20 cellular contexts compared by ENCODE assay signal in genomic region chrX:97633798-97634197, GRCh38.
DNase-seq lines count a peak whose midpoint lies in the region; ATAC-seq, FAIRE-seq and TF ChIP-seq lines count a peak whose summit lies in the region.
"Had no signal": no experiment of that assay in that cellular context is flagged by ENCODE, and none has a peak within 500 bp of the region (broad histone marks: within the 10 kb centered on the region; RNA-seq: fewer than 3 reads in every experiment).

No MANE protein-coding gene starts in this region.

- 30% methylated on average over 4 of the region's 4 CpGs for WGBS in liver
- WGBS in HepG2 (ENCODE audit: low lambda C conversion rate) = 2% methylated on average over 4 of the region's 4 CpGs
- 21% methylated on average over 4 of the region's 4 CpGs for WGBS in right lobe of liver (ENCODE audit: insufficient coverage, low coverage, low lambda C conversion rate, missing lambda C conversion rate)
- WGBS in small intestine, 3 donors = 24 to 60% (median 46%) methylated on average over 4 of the region's 4 CpGs

- H3K36me3 ChIP-seq in liver (ENCODE audit: control insufficient read depth in 4 of 4, insufficient read depth in 3 of 4, low read depth in 1 of 4, low read length in 3 of 4) = no peaks in the 10 kb centered on the region
- H3K36me3 ChIP-seq in HepG2 (replicated peaks in 1 of 2; ENCODE audit: control insufficient read depth in 1 of 2, insufficient read depth in 2 of 2, low read length in 2 of 2) = no peaks in the 10 kb centered on the region
- no peaks in the 10 kb centered on the region for H3K36me3 ChIP-seq in right lobe of liver
- no peaks in the 10 kb centered on the region for H3K36me3 ChIP-seq in small intestine (ENCODE audit: control insufficient read depth in 2 of 2, insufficient read depth in 2 of 2, low read length in 2 of 2)
- H3K36me3 ChIP-seq: BLaER1 treated with 17β-estradiol and CSF1 and Interleukin-3, amounts not matched to agents 10 nM and 100 nM had no signal

- intact Hi-C loops in HepG2 (cut with micrococcal nuclease; ENCODE audit: unreplicated experiment) (no loop called here), right lobe of liver (cut with DNase I) (no loop called here)

- no peak overlapping the region for H3K9ac ChIP-seq in liver (ENCODE audit: low read depth in 1 of 2, low read length in 2 of 2)
- H3K9ac ChIP-seq in HepG2 (ENCODE audit: insufficient read depth, low read depth, low read length) = no peak overlapping the region
- H3K9ac ChIP-seq: BLaER1 treated with 17β-estradiol and CSF1 and Interleukin-3, amounts not matched to agents 10 nM and 100 nM had no signal

- H3K4me3 ChIP-seq in liver (ENCODE audit: low read depth in 1 of 3, low read length in 3 of 3) = no peak overlapping the region
- H3K4me3 ChIP-seq in HepG2 (replicated peaks in 1 of 3; ENCODE audit: insufficient read depth in 1 of 3, low read depth in 2 of 3, low read length in 3 of 3) = no peak overlapping the region
- H3K4me3 ChIP-seq in right lobe of liver = no peak overlapping the region
- no peak overlapping the region for H3K4me3 ChIP-seq in small intestine (ENCODE audit: low read depth in 1 of 2, low read length in 2 of 2)
- H3K4me3 ChIP-seq: A549; BLaER1 treated with 17β-estradiol and CSF1 and Interleukin-3, amounts not matched to agents 10 nM and 100 nM had no signal

- no peak for FAIRE-seq in HepG2 (lab: Jason Lieb, UNC)
- no peak for FAIRE-seq in small intestine (lab: Jason Lieb, UNC)
- FAIRE-seq: D721Med, G401.6, GM12891 had no signal

- CTCF ChIA-PET in HepG2 (lab: Yijun Ruan, JAX; ENCODE audit: low intra/inter-chr PET ratio, low total read pairs) = no interaction called here

- BruUV-seq in HepG2 (replicated peaks; lab: Mats Ljungman, UMichigan) = no TSS peak

- no peak overlapping the region for H3K4me2 ChIP-seq in HepG2 (ENCODE audit: low read depth, low read length)
- H3K4me2 ChIP-seq: A549; BLaER1 treated with 17β-estradiol and CSF1 and Interleukin-3, amounts not matched to agents 10 nM and 100 nM had no signal

- no peak overlapping the region for H3K27ac ChIP-seq in liver (ENCODE audit: low read depth in 1 of 2, low read length in 2 of 2)
- H3K27ac ChIP-seq in HepG2 (ENCODE audit: extremely low read length, insufficient read depth, low read length) = no peak overlapping the region
- no peak overlapping the region for H3K27ac ChIP-seq in right lobe of liver
- no peak overlapping the region for H3K27ac ChIP-seq in small intestine (ENCODE audit: low read depth in 1 of 2, low read length in 1 of 2)
- H3K27ac ChIP-seq: 22Rv1; A549; BLaER1 treated with 17β-estradiol and CSF1 and Interleukin-3, amounts not matched to agents 10 nM and 100 nM; C4-2B had no signal

- no peak for TF ChIP-seq POLR2A in HepG2 (IDR thresholded peaks at IDR 0.05; ENCODE audit: insufficient read depth in 1 of 2, low read depth in 2 of 2, low read length in 2 of 2)
- TF ChIP-seq POLR2A in right lobe of liver (IDR thresholded peaks at IDR 0.05) = no peak

- POLR2A ChIA-PET in HepG2 (lab: Yijun Ruan, JAX) = no interaction called here

- DNase-seq in HepG2 (ENCODE audit: low spot score) = no peak
- no peak for DNase-seq in right lobe of liver
- DNase-seq in small intestine = peak; percentile 2
- DNase-seq: AML-193; Caco-2; Calu3; CD4-positive, alpha-beta T cell; CD8-positive, alpha-beta T cell; DMS79 treated with DMSO at 0.1 percent for 48 hours; GF-D8 had no signal

- H2AFZ ChIP-seq in HepG2 (ENCODE audit: low read length) = no peak overlapping the region

- H3K9me3 ChIP-seq in liver (ENCODE audit: control insufficient read depth in 4 of 4, low read length in 3 of 4) = no peaks in the 10 kb centered on the region
- no peaks in the 10 kb centered on the region for H3K9me3 ChIP-seq in HepG2 (ENCODE audit: low read length)
- no peaks in the 10 kb centered on the region for H3K9me3 ChIP-seq in right lobe of liver
- no peaks in the 10 kb centered on the region for H3K9me3 ChIP-seq in small intestine (ENCODE audit: control insufficient read depth, low read depth)
- H3K9me3 ChIP-seq: A549; BLaER1 treated with 17β-estradiol and CSF1 and Interleukin-3, amounts not matched to agents 10 nM and 100 nM; Caco-2 had no signal

- peaks cover 0 to 3% (median 1%) of the 10 kb centered on the region in 4 donors for H3K4me1 ChIP-seq in liver (ENCODE audit: control insufficient read depth in 4 of 4, insufficient read depth in 4 of 4, low read length in 3 of 4)
- no peaks in the 10 kb centered on the region for H3K4me1 ChIP-seq in HepG2 (ENCODE audit: insufficient read depth, low read length)
- H3K4me1 ChIP-seq in right lobe of liver = no peaks in the 10 kb centered on the region
- H3K4me1 ChIP-seq in small intestine (ENCODE audit: control insufficient read depth in 2 of 2, insufficient read depth in 1 of 2, low read depth in 1 of 2, low read length in 1 of 2) = no peaks in the 10 kb centered on the region
- H3K4me1 ChIP-seq: A549; BLaER1 treated with 17β-estradiol and CSF1 and Interleukin-3, amounts not matched to agents 10 nM and 100 nM; Caco-2 had no signal

- TF ChIP-seq EP300 in HepG2 (IDR thresholded peaks at IDR 0.05; ENCODE audit: low read depth in 2 of 2, low read length in 2 of 2) (no peak), HepG2 (CRISPR knock-in tag; IDR thresholded peaks at IDR 0.05; ENCODE audit: borderline replicate concordance) (no peak)

- no peaks in the 10 kb centered on the region for H4K20me1 ChIP-seq in HepG2 (ENCODE audit: insufficient read depth, low read length)

- ATAC-seq in HepG2 (no peak), right lobe of liver (peak in 3 of 4 donors; percentile 41 to 46 (median 46)), HG03159 (IDR thresholded peaks at IDR 0.05; ENCODE audit: unreplicated experiment) (no peak), HG02588 (IDR thresholded peaks at IDR 0.05; ENCODE audit: unreplicated experiment) (no peak)
- ATAC-seq: A549; CD8-positive, alpha-beta T cell had no signal

- in situ Hi-C loops in HepG2 (cut with HindIII; ENCODE audit: extremely low pct_ligation_motif_present, low pct_unique_long_range_greater_than_20kb) = no loop called here

- no peak for TF ChIP-seq CTCF in liver (IDR thresholded peaks at IDR 0.05; ENCODE audit: low read depth, low read length, missing input control)
- no peak for TF ChIP-seq CTCF in HepG2 (CRISPR knock-in tag; IDR thresholded peaks at IDR 0.05)
- TF ChIP-seq CTCF in right lobe of liver (IDR thresholded peaks at IDR 0.05) = no peak

- H3K79me2 ChIP-seq in HepG2 (ENCODE audit: insufficient read depth, low read length) = no peaks in the 10 kb centered on the region

- TF ChIP-seq RAD21 in liver (IDR thresholded peaks at IDR 0.05) = no peak
- TF ChIP-seq RAD21 in HepG2 (CRISPR knock-in tag; IDR thresholded peaks at IDR 0.05) = no peak

- H3K27me3 ChIP-seq in liver (ENCODE audit: control insufficient read depth in 4 of 4, insufficient read depth in 4 of 4, low read length in 3 of 4) (peaks cover 0 to 4% (median 0%) of the 10 kb centered on the region in 4 donors), HepG2 (ENCODE audit: control insufficient read depth in 1 of 2, insufficient read depth in 2 of 2, low read length in 2 of 2) (no peaks in the 10 kb centered on the region), right lobe of liver (peaks cover 0 to 3% of the 10 kb centered on the region in 2 donors), small intestine (ENCODE audit: control insufficient read depth in 2 of 2, insufficient read depth in 2 of 2, low read length in 2 of 2) (no peaks in the 10 kb centered on the region)

TF ChIP-seq in liver, 16 proteins besides CTCF, POLR2A, EP300 and RAD21 (continues in another document):
- peak; percentile 42 for TF ChIP-seq SP1 (IDR thresholded peaks at IDR 0.05)
- TF ChIP-seq FOXA1 (IDR thresholded peaks at IDR 0.05) = no peak
- TF ChIP-seq HNF4A (conservative IDR thresholded peaks at IDR 0.05) = peak; percentile 77 to 92

TF ChIP-seq in HepG2, 621 proteins besides CTCF, POLR2A, EP300 and RAD21 (continues in another document):
- TF ChIP-seq GTF2F1 (IDR thresholded peaks at IDR 0.05; ENCODE audit: low read length) (no peak), ATF6 (CRISPR knock-in tag; conservative IDR thresholded peaks at IDR 0.05) (no peak), SP5 (CRISPR knock-in tag; IDR thresholded peaks at IDR 0.05; ENCODE audit: borderline replicate concordance, low read depth) (no peak), MIXL1 (CRISPR knock-in tag; IDR thresholded peaks at IDR 0.05) (no peak), DPF2 (CRISPR knock-in tag; IDR thresholded peaks at IDR 0.05; ENCODE audit: borderline replicate concordance, low read depth) (no peak), TBP (CRISPR knock-in tag; IDR thresholded peaks at IDR 0.05) (no peak), TRAFD1 (CRISPR knock-in tag; IDR thresholded peaks at IDR 0.05; ENCODE audit: borderline replicate concordance) (no peak)

Comparison
In these comparisons a context has a peak if more than half of its experiments do, and no peak if none do; other contexts are left out.
1. ATAC-seq: peak in right lobe of liver (3 of 4); none in HepG2 (single experiment), HG03159 (single experiment) and HG02588 (single experiment).